In the genomic region with DNA sequence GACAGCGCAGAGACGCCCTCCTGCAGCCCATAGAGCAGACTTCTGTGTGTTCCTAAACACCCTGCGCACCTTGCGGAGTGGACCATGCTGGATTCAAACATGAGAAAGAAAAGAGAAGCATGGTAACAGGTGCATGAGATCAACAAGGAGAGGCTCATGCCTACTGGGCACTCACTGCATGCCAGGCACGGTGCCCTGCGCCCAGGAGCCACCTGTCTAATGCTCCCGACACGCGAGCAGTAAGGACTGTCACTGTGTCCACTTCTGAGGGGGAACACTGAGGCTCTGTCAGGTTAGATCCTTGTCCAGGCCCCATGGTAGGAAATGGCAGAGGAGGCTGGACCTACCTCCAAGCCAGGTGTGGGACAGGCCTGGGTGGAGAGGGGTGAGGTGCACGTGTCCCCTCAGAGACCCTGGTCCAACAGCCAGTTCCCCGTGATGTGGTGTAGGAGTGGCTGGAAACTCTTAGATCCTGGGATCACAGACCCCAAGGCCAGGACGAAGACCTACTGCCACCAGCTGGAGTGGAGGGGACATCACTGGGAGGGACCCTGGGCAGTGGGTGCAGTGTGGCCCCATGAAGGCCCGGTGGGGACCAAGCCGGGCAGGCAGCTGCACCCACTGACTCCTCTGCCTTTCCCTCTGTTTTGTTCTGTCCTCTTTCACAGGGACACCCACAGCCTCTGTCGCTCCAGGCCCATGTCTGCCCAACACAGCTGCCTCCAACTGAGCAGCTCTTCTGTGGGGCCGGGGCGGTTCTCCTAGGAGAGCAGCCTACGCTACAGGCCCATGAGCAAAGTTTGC, we compare ENCODE assay signal across 24 cellular contexts. TPM values are rescaled to one million over a fixed set of nuclear protein-coding genes. Genes with fewer than 3 reads are reported as not detected.
DNase-seq lines count a peak whose midpoint lies in the region; ATAC-seq, FAIRE-seq and TF ChIP-seq lines count a peak whose summit lies in the region.
"Had no signal": no experiment of that assay in that cellular context is flagged by ENCODE, and none has a peak within 500 bp of the region (broad histone marks: within the 10 kb centered on the region; RNA-seq: fewer than 3 reads in every experiment).

No MANE protein-coding gene starts in this region.

- peak; percentile 89 for FAIRE-seq in HTR-8/SVneo (lab: Jason Lieb, UNC)
- FAIRE-seq: GM12892 had no signal

- H3K27me3 ChIP-seq in colonic mucosa = no peaks in the 10 kb centered on the region
- H3K27me3 ChIP-seq in spleen (replicated peaks in 1 of 7) = peaks cover 0 to 24% (median 0%) of the 10 kb centered on the region in 7 donors
- H3K27me3 ChIP-seq: SJCRH30 had no signal

- H3K9ac ChIP-seq in colonic mucosa (ENCODE audit: low read depth in 2 of 2, low read length in 2 of 2) = peak overlapping the region in 1 of 2 donors; percentile 80

- H3K27ac ChIP-seq in colonic mucosa = peak overlapping the region; percentile 68
- no peak overlapping the region for H3K27ac ChIP-seq in spleen
- H3K27ac ChIP-seq: SJCRH30 had no signal

- H3K4me3 ChIP-seq in colonic mucosa = no peak overlapping the region
- no peak overlapping the region for H3K4me3 ChIP-seq in mucosa of descending colon
- no peak overlapping the region for H3K4me3 ChIP-seq in spleen
- H3K4me3 ChIP-seq: GM23338, HAP-1, SJCRH30 had no signal

- no peaks in the 10 kb centered on the region for H3K36me3 ChIP-seq in colonic mucosa
- H3K36me3 ChIP-seq in mucosa of descending colon (ENCODE audit: low read depth) = no peaks in the 10 kb centered on the region
- no peaks in the 10 kb centered on the region for H3K36me3 ChIP-seq in spleen
- H3K36me3 ChIP-seq: HAP-1, SJCRH30 had no signal

- TF ChIP-seq CTCF in colonic mucosa (IDR thresholded peaks at IDR 0.05) (no peak), mucosa of descending colon (IDR thresholded peaks at IDR 0.05) (no peak), spleen (IDR thresholded peaks at IDR 0.05 in 8 of 11, conservative IDR thresholded peaks at IDR 0.05 in 3 of 11) (no peak), omental fat pad (IDR thresholded peaks at IDR 0.05) (no peak)

- intact Hi-C loops in colonic mucosa (cut with DNase I) = loop anchor here (10.0 kb wide), 2 partner anchors 216 to 584 kb away; no protein-coding TSS in a partner anchor
- intact Hi-C loops in mucosa of descending colon (cut with DNase I, micrococcal nuclease) = loop anchor here (10.0 kb wide), 2 partner anchors 216 to 614 kb away; no protein-coding TSS in a partner anchor
- intact Hi-C loops in spleen (cut with DNase I; ENCODE audit: low total_unique reads) = loop anchor here (10.0 kb wide), 1 partner anchor 584 kb away; no protein-coding TSS in a partner anchor

- peaks cover 12% of the 10 kb centered on the region for H3K4me1 ChIP-seq in colonic mucosa
- H3K4me1 ChIP-seq in mucosa of descending colon (ENCODE audit: low read depth) = peaks cover 25% of the 10 kb centered on the region
- H3K4me1 ChIP-seq in spleen = peaks cover 0 to 18% (median 8%) of the 10 kb centered on the region in 6 donors
- H3K4me1 ChIP-seq: HAP-1 had no signal

- no peak for DNase-seq in HTR-8/SVneo (ENCODE audit: insufficient read length, low spot score)
- DNase-seq in colonic mucosa = no peak
- peak in 2 of 3 donors; percentile 42 to 44 for DNase-seq in mucosa of descending colon
- peak; percentile 64 for DNase-seq in spleen
- DNase-seq in medulla oblongata (ENCODE audit: extremely low spot score) = no peak
- DNase-seq in omental fat pad (ENCODE audit: low spot score) = no peak
- no peak for DNase-seq in GF-D8 (lab: John Stamatoyannopoulos, UW)
- no peak for DNase-seq in NCI-H510A (lab: John Stamatoyannopoulos, UW)
- DNase-seq: 8988T; C1 segment of cervical spinal cord; CD8-positive, alpha-beta T cell; Karpas-422; NCI-H1417; NCI-H1694 treated with DMSO at 0.1 percent for 48 hours; NCI-H2081 treated with DMSO at 0.1 percent for 48 hours; NCI-H446 treated with DMSO at 0.1 percent for 48 hours; NCI-H69; SJCRH30 had no signal

- no peaks in the 10 kb centered on the region for H3K9me3 ChIP-seq in colonic mucosa
- H3K9me3 ChIP-seq in mucosa of descending colon = no peaks in the 10 kb centered on the region
- H3K9me3 ChIP-seq in spleen = peaks cover 0 to 17% (median 10%) of the 10 kb centered on the region in 8 donors
- H3K9me3 ChIP-seq: HAP-1 had no signal

- ATAC-seq in mucosa of descending colon (no peak), omental fat pad (ENCODE audit: low FRiP score) (no peak)
- ATAC-seq: CD8-positive, alpha-beta T cell; GM23338 had no signal

- WGBS in spleen, 5 donors = 88 to 93% (median 91%) methylated on average over 16 to 18 of the region's 18 CpGs

- TF ChIP-seq POLR2A in spleen (IDR thresholded peaks at IDR 0.05) = no peak

RNA-seq across cellular contexts. Expression of a gene that starts 29.5 kb away (rescaled TPM):
- total RNA-seq in colonic mucosa = 1 to 10 TPM; 2.7 to 3.4 TPM
- 10 to 100 TPM in 1 of 3 donors, 1 to 10 TPM in 2; 1.8 to 12.8 (median 3.6) TPM for total RNA-seq in mucosa of descending colon
- 10 to 100 TPM; 11.7 to 28.4 (median 20.9) TPM for total RNA-seq in spleen
- 10 to 100 TPM in 1 of 3 donors, 1 to 10 TPM in 2; 8.6 to 11.2 (median 9.8) TPM for polyA plus RNA-seq in spleen
- total RNA-seq in omental fat pad = under 1 TPM in 3 of 4 donors, not detected in 1; 0.28 to 0.84 (median 0.56) TPM
- total RNA-seq: G401, GM23338, MCF 10A had no signal
- polyA plus RNA-seq: GM23338 had no signal

RNA-seq across cellular contexts. Expression of a gene that starts 29.8 kb away (rescaled TPM):
- total RNA-seq in colonic mucosa (100 to 1,000 TPM; 272 TPM), mucosa of descending colon (100 to 1,000 TPM; 134 to 467 (median 136) TPM), spleen (under 1 TPM in 4 of 7 donors, not detected in 3; 0.17 to 0.67 (median 0.41) TPM), omental fat pad (100 to 1,000 TPM; 103 to 386 (median 203) TPM)
- polyA plus RNA-seq in spleen = under 1 TPM; 0.04 to 0.13 (median 0.05) TPM
- total RNA-seq: CD8-positive, alpha-beta T cell; G401; GM23338; MCF 10A; SJCRH30 had no signal
- polyA plus RNA-seq: GM23338, IgD-negative memory B cell had no signal

Comparison
In these comparisons a context has a peak if more than half of its experiments do, and no peak if none do; other contexts are left out.
1. DNase-seq: peak in mucosa of descending colon (2 of 3) and spleen (single experiment); none in HTR-8/SVneo (single experiment), colonic mucosa (single experiment), medulla oblongata (single experiment), omental fat pad (single experiment), GF-D8 (single experiment) and NCI-H510A (single experiment).
2. RNA of a gene that starts 29.8 kb away (total RNA-seq): 272 TPM in colonic mucosa, 103 to 386 TPM in omental fat pad and 134 to 467 TPM in mucosa of descending colon; 0.17 to 0.67 TPM in spleen; every median in the first group is over 10 times any median in the second.